In genomic region chr9:109556061-109556460, GRCh38 we compare ENCODE assay signal across 17 cellular contexts. TPM values are rescaled to one million over a fixed set of nuclear protein-coding genes. Genes with fewer than 3 reads are reported as not detected.
DNase-seq lines count a peak whose midpoint lies in the region; ATAC-seq, FAIRE-seq and TF ChIP-seq lines count a peak whose summit lies in the region.
"Had no signal": no experiment of that assay in that cellular context is flagged by ENCODE, and none has a peak within 500 bp of the region (broad histone marks: within the 10 kb centered on the region; RNA-seq: fewer than 3 reads in every experiment).

No MANE protein-coding gene starts in this region.

- no peaks in the 10 kb centered on the region for H3K4me1 Mint-ChIP-seq in activated CD4-positive, alpha-beta T cell treated with anti-CD3 and anti-CD28 coated beads for 36 hours

- H3K9me3 Mint-ChIP-seq in activated CD4-positive, alpha-beta T cell treated with anti-CD3 and anti-CD28 coated beads for 36 hours (ENCODE audit: low read depth): no peaks in the 10 kb centered on the region
- H3K9me3 Mint-ChIP-seq: activated T-cell treated with anti-CD3 and anti-CD28 coated beads, Interleukin-2, amount 50 U/mL, for 24 hours; T-helper 1 cell treated with Interleukin-12 subunit alpha and Interleukin-12 subunit beta and Interleukin-4 antibody, amounts not matched to agents 30 μg/mL and 1 μg/mL, for 36 hours had no signal

- CTCF ChIA-PET in activated CD4-positive, alpha-beta T cell treated with anti-CD3 and anti-CD28 coated beads for 36 hours (lab: Charles Lee): no interaction called here

- H3K4me3 Mint-ChIP-seq in activated CD4-positive, alpha-beta T cell treated with anti-CD3 and anti-CD28 coated beads for 36 hours: no peak overlapping the region
- H3K4me3 Mint-ChIP-seq: activated T-cell treated with anti-CD3 and anti-CD28 coated beads, Interleukin-2, amount 50 U/mL, for 24 hours; T-helper 1 cell treated with Interleukin-12 subunit alpha and Interleukin-12 subunit beta and Interleukin-4 antibody, amounts not matched to agents 30 μg/mL and 1 μg/mL, for 36 hours had no signal

- H3K4me3 ChIP-seq in HUES48 (ENCODE audit: low read depth, low read length) (no peak overlapping the region), skin epidermis (no peak overlapping the region), kidney (ENCODE audit: low read length in 2 of 2) (no peak overlapping the region)
- H3K4me3 ChIP-seq: spleen had no signal

- H3K36me3 Mint-ChIP-seq in activated CD4-positive, alpha-beta T cell treated with anti-CD3 and anti-CD28 coated beads for 36 hours (ENCODE audit: low read depth): no peaks in the 10 kb centered on the region

- H3K4me1 ChIP-seq in HUES48 (ENCODE audit: control insufficient read depth, insufficient read depth, low read length) (peaks cover 25% of the 10 kb centered on the region), kidney (ENCODE audit: control insufficient read depth in 1 of 2, insufficient read depth in 1 of 2, low read depth in 1 of 2, low read length in 2 of 2) (peaks cover 0 to 7% of the 10 kb centered on the region in 2 donors)
- H3K4me1 ChIP-seq: spleen had no signal

- intact Hi-C loops in activated CD4-positive, alpha-beta T cell treated with anti-CD3 and anti-CD28 coated beads for 36 hours (cut with DNase I, micrococcal nuclease): no loop called here
- intact Hi-C loops in kidney (cut with DNase I): no loop called here

- in situ Hi-C loops in T47D (cut with HindIII; ENCODE audit: low pct_unique_long_range_greater_than_20kb, low sequenced_read_pairs): no loop called here

- no peak overlapping the region for H3K9ac ChIP-seq in HUES48 (ENCODE audit: low read depth, low read length)
- H3K9ac ChIP-seq in kidney (ENCODE audit: low read length in 2 of 2): no peak overlapping the region
- H3K9ac ChIP-seq: KMS-11 had no signal

- peak overlapping the region; percentile 46 for H3K27ac ChIP-seq in HUES48 (ENCODE audit: low read depth, low read length)
- peak overlapping the region in 16 of 21 experiments; percentile 35 to 75 (median 59) for H3K27ac ChIP-seq in skin epidermis
- no peak overlapping the region for H3K27ac ChIP-seq in kidney (ENCODE audit: low read depth in 2 of 2, low read length in 2 of 2)
- H3K27ac ChIP-seq: KMS-11, spleen had no signal

- H3K27ac Mint-ChIP-seq in activated CD4-positive, alpha-beta T cell treated with anti-CD3 and anti-CD28 coated beads for 36 hours: no peak overlapping the region
- H3K27ac Mint-ChIP-seq: activated T-cell treated with anti-CD3 and anti-CD28 coated beads, Interleukin-2, amount 50 U/mL, for 24 hours; T-helper 1 cell treated with Interleukin-12 subunit alpha and Interleukin-12 subunit beta and Interleukin-4 antibody, amounts not matched to agents 30 μg/mL and 1 μg/mL, for 36 hours had no signal

- TF ChIP-seq CTCF in kidney (IDR thresholded peaks at IDR 0.05; ENCODE audit: borderline replicate concordance, extremely low read depth, insufficient read depth): no peak

- ATAC-seq in activated CD4-positive, alpha-beta T cell treated with anti-CD3 and anti-CD28 coated beads for 36 hours: no peak
- ATAC-seq in HG03442 (IDR thresholded peaks at IDR 0.05; ENCODE audit: unreplicated experiment): no peak

- DNase-seq in T47D (ENCODE audit: low read depth in 1 of 2, low spot score in 1 of 2) (peak; percentile 66 to 98), iris pigment epithelial cell (ENCODE audit: low read depth) (peak; percentile 4), kidney (no peak)
- DNase-seq in activated CD4-positive, alpha-beta T cell treated with anti-CD3 and anti-CD28 coated beads for 36 hours: no peak
- no peak for DNase-seq in activated CD4-positive, CD25-positive, alpha-beta regulatory T cell (lab: John Stamatoyannopoulos, UW)
- DNase-seq: activated T-cell treated with anti-CD3 and anti-CD28 coated beads, Interleukin-2, amount 50 U/mL, for 24 hours; NCI-H1436 treated with DMSO at 0.1 percent for 48 hours; NCI-H510A treated with DMSO at 0.1 percent for 48 hours; occipital lobe; spleen had no signal

- no peaks in the 10 kb centered on the region for H3K9me3 ChIP-seq in HUES48 (ENCODE audit: control insufficient read depth, insufficient read depth, low read length)
- no peaks in the 10 kb centered on the region for H3K9me3 ChIP-seq in kidney (ENCODE audit: control insufficient read depth in 1 of 2, low read length in 2 of 2)
- H3K9me3 ChIP-seq: spleen had no signal

- H3K36me3 ChIP-seq in HUES48 (ENCODE audit: control insufficient read depth, insufficient read depth, low read length): no peaks in the 10 kb centered on the region
- H3K36me3 ChIP-seq in kidney (ENCODE audit: control insufficient read depth in 1 of 2, insufficient read depth in 2 of 2, low read length in 2 of 2): no peaks in the 10 kb centered on the region
- H3K36me3 ChIP-seq: spleen had no signal

- H3K27me3 Mint-ChIP-seq in activated CD4-positive, alpha-beta T cell treated with anti-CD3 and anti-CD28 coated beads for 36 hours: peaks cover 15% of the 10 kb centered on the region

- no peaks in the 10 kb centered on the region for H3K27me3 ChIP-seq in HUES48 (ENCODE audit: control insufficient read depth, insufficient read depth, low read length)

- FAIRE-seq in kidney (lab: Jason Lieb, UNC): no peak
- FAIRE-seq: colon, RCC 7860 had no signal

- POLR2A ChIA-PET in activated CD4-positive, alpha-beta T cell treated with anti-CD3 and anti-CD28 coated beads for 36 hours (lab: Charles Lee): no interaction called here

RNA-seq across cellular contexts. Expression of gene PTPN3, which starts 58.0 kb away (rescaled TPM):
- total RNA-seq in activated CD4-positive, alpha-beta T cell treated with anti-CD3 and anti-CD28 coated beads for 36 hours: under 1 TPM; 0.32 to 0.46 TPM
- total RNA-seq in kidney: 40.6 TPM
- polyA plus RNA-seq in kidney (ENCODE audit: insufficient read depth, low read depth, low replicate concordance): 33.7 TPM

Comparison
In these comparisons a context has a peak if more than half of its experiments do, and no peak if none do; other contexts are left out.
1. H3K27ac ChIP-seq: peak in HUES48 (single experiment) and skin epidermis (16 of 21); none in kidney (0 of 2).
2. DNase-seq: peak in T47D (2 of 2) and iris pigment epithelial cell (single experiment); none in activated CD4-positive, alpha-beta T cell treated with anti-CD3 and anti-CD28 coated beads for 36 hours (single experiment), kidney (single experiment) and activated CD4-positive, CD25-positive, alpha-beta regulatory T cell (0 of 4).
3. RNA of gene PTPN3, which starts 58.0 kb away (total RNA-seq): 40.6 TPM in kidney (single experiment); 0.32 to 0.46 TPM in activated CD4-positive, alpha-beta T cell treated with anti-CD3 and anti-CD28 coated beads for 36 hours; every median in the first group is over 10 times any median in the second.